In genomic region chr13:40026741-40027140, GRCh38 we compare ENCODE assay signal across 9 cellular contexts.
A peak's percentile ranks its signal among the peaks of the same experiment; 100 is the strongest.
DNase-seq lines count a peak whose midpoint lies in the region; ATAC-seq and TF ChIP-seq lines count a peak whose summit lies in the region.
"Had no signal": no experiment of that assay in that cellular context is flagged by ENCODE, and none has a peak within 500 bp of the region (broad histone marks: within the 10 kb centered on the region; RNA-seq: fewer than 3 reads in every experiment).

No MANE protein-coding gene starts in this region.

- H3K36me3 ChIP-seq in thyroid gland = no peaks in the 10 kb centered on the region

- no peak overlapping the region for H3K27ac ChIP-seq in thyroid gland

- intact Hi-C loops in thyroid gland (cut with DNase I) = no loop called here

- H3K9me3 ChIP-seq in thyroid gland = no peaks in the 10 kb centered on the region

- DNase-seq in activated CD8-positive, alpha-beta memory T cell treated with anti-CD3 and anti-CD28 coated beads, Interleukin-2, amount 50 U/mL, for 4 hours = peak; percentile 39
- DNase-seq in stimulated activated CD8-positive, alpha-beta memory T cell treated with anti-CD3 and anti-CD28 coated beads, Interleukin-15, amount 100 ng/mL, for 48 hours (ENCODE audit: low read depth in 2 of 2) = peak; percentile 34 to 48
- no peak for DNase-seq in NCI-H524 (lab: John Stamatoyannopoulos, UW)
- no peak for DNase-seq in HUDEP-2 (lab: John Stamatoyannopoulos, UW; ENCODE audit: unreplicated experiment in 76 of 76)
- DNase-seq in thyroid gland = no peak
- DNase-seq: foreskin keratinocyte had no signal

- 92 to 95% methylated on average over 4 of the region's 4 CpGs for WGBS in thyroid gland, 2 donors

- TF ChIP-seq POLR2A in thyroid gland (IDR thresholded peaks at IDR 0.05) = no peak

- ATAC-seq in GM19372 (IDR thresholded peaks at IDR 0.05; ENCODE audit: low read depth, unreplicated experiment) (peak; percentile 36), HG03095 (IDR thresholded peaks at IDR 0.05; ENCODE audit: unreplicated experiment) (peak; percentile 43), HG03280 (IDR thresholded peaks at IDR 0.05; ENCODE audit: unreplicated experiment) (no peak)
- ATAC-seq: foreskin keratinocyte had no signal

- H3K27me3 ChIP-seq in thyroid gland = no peaks in the 10 kb centered on the region
- H3K27me3 ChIP-seq: foreskin keratinocyte had no signal

- H3K4me3 ChIP-seq in thyroid gland (replicated peaks in 1 of 3) = no peak overlapping the region

- no peaks in the 10 kb centered on the region for H3K4me1 ChIP-seq in thyroid gland

- no peak for TF ChIP-seq CTCF in thyroid gland (IDR thresholded peaks at IDR 0.05)

Comparison
In these comparisons a context has a peak if more than half of its experiments do, and no peak if none do; other contexts are left out.
1. DNase-seq: peak in activated CD8-positive, alpha-beta memory T cell treated with anti-CD3 and anti-CD28 coated beads, Interleukin-2, amount 50 U/mL, for 4 hours (single experiment) and stimulated activated CD8-positive, alpha-beta memory T cell treated with anti-CD3 and anti-CD28 coated beads, Interleukin-15, amount 100 ng/mL, for 48 hours (2 of 2); none in NCI-H524 (0 of 2), HUDEP-2 (0 of 76) and thyroid gland (0 of 2).